ENCODE assay signal across 22 cellular contexts in the genomic region with DNA sequence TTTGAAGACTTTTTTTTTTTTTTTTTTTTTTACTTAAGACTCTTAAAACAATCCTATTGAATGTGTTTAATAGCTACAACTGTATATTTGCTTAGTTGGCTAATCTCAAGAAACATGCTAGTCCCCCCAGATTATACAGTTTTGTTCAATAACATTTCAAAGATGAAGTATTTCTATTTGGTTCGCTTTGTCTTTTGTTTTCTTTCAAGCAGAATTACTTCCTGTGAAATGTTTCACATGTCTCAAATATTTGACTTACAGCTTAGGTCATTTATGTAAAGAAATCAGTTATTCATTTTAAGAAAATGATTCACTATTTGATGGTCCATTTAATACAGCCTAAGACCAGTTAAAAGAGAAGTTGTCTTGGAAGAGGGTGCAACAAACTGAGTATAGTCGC. TPM values are rescaled to one million over a fixed set of nuclear protein-coding genes. Genes with fewer than 3 reads are reported as not detected.
DNase-seq lines count a peak whose midpoint lies in the region; ATAC-seq and TF ChIP-seq lines count a peak whose summit lies in the region.
"Had no signal": no experiment of that assay in that cellular context is flagged by ENCODE, and none has a peak within 500 bp of the region (broad histone marks: within the 10 kb centered on the region; RNA-seq: fewer than 3 reads in every experiment).

No MANE protein-coding gene starts in this region.

- peaks cover 4 to 5% of the 10 kb centered on the region in 2 donors for H3K4me1 Mint-ChIP-seq in natural killer cell
- H3K4me1 Mint-ChIP-seq: activated naive CD4-positive, alpha-beta T cell treated with anti-CD3 and anti-CD28 coated beads, Interleukin-2, amount 50 U/mL, for 24 hours had no signal

- peak overlapping the region; percentile 29 for H3K9ac ChIP-seq in skeletal muscle satellite cell (ENCODE audit: low read depth, low read length)
- H3K9ac ChIP-seq: parathyroid adenoma had no signal

- H3K27me3 ChIP-seq in skeletal muscle satellite cell (ENCODE audit: control insufficient read depth, insufficient read depth, low read length), result no peaks in the 10 kb centered on the region
- H3K27me3 ChIP-seq: right atrium auricular region had no signal

- H3K4me3 Mint-ChIP-seq in natural killer cell, result no peak overlapping the region
- H3K4me3 Mint-ChIP-seq: activated CD8-positive, alpha-beta T cell treated with anti-CD3 and anti-CD28 coated beads for 36 hours; activated naive CD4-positive, alpha-beta T cell treated with anti-CD3 and anti-CD28 coated beads, Interleukin-2, amount 50 U/mL, for 24 hours; CD4-positive, alpha-beta memory T cell; nephron progenitor cell; stimulated activated naive B cell treated with anti-CD40 and anti-IgM and Interleukin-4, amounts not matched to agents 10 μg/mL and 1 μg/mL and 100 μg/mL, for 72 hours; T-helper 17 cell had no signal

- H3K36me3 ChIP-seq in skeletal muscle satellite cell (ENCODE audit: insufficient read depth, low read length), result no peaks in the 10 kb centered on the region
- H3K36me3 ChIP-seq: right atrium auricular region had no signal

- H3K4me3 ChIP-seq in fibroblast of the aortic adventitia (ENCODE audit: low read depth, low read length) (no peak overlapping the region), skeletal muscle satellite cell (ENCODE audit: low read length) (no peak overlapping the region)
- H3K4me3 ChIP-seq: right atrium auricular region had no signal

- peaks cover 13% of the 10 kb centered on the region in 2 donors for H3K27me3 Mint-ChIP-seq in natural killer cell (ENCODE audit: low read depth in 2 of 2)

- TF ChIP-seq CTCF in fibroblast of the aortic adventitia (IDR thresholded peaks at IDR 0.05; ENCODE audit: insufficient read depth, low read length), result no peak
- TF ChIP-seq CTCF in natural killer cell (IDR thresholded peaks at IDR 0.05), result no peak

- H3K4me2 ChIP-seq in skeletal muscle satellite cell (ENCODE audit: low read length), result peak overlapping the region; percentile 10

- H3K9me3 ChIP-seq in skeletal muscle satellite cell (replicated peaks; ENCODE audit: low read length), result no peaks in the 10 kb centered on the region
- H3K9me3 ChIP-seq: right atrium auricular region had no signal

- H3K27ac Mint-ChIP-seq in natural killer cell, result no peak overlapping the region
- H3K27ac Mint-ChIP-seq: activated CD8-positive, alpha-beta T cell treated with anti-CD3 and anti-CD28 coated beads for 36 hours; activated naive CD4-positive, alpha-beta T cell treated with anti-CD3 and anti-CD28 coated beads, Interleukin-2, amount 50 U/mL, for 24 hours; activated T-helper 2 cell treated with anti-CD3 and anti-CD28 coated beads, Interferon-gamma antibody, Interleukin-2, Interleukin-4, amounts not matched to agents 10 μg/mL and 5 μg/mL and 100 μg/mL, durations not matched to agents 14 hours and 24 hours and 36 hours; CD4-positive, alpha-beta memory T cell; nephron progenitor cell; stimulated activated naive B cell treated with anti-CD40 and anti-IgM and Interleukin-4, amounts not matched to agents 10 μg/mL and 1 μg/mL and 100 μg/mL, for 72 hours; T-helper 17 cell had no signal

- peaks cover 50% of the 10 kb centered on the region for H3K4me1 ChIP-seq in skeletal muscle satellite cell (ENCODE audit: control insufficient read depth, insufficient read depth, low read length)
- H3K4me1 ChIP-seq: parathyroid adenoma, right atrium auricular region had no signal

- no peaks in the 10 kb centered on the region for H3K9me3 Mint-ChIP-seq in natural killer cell
- H3K9me3 Mint-ChIP-seq: activated CD8-positive, alpha-beta T cell treated with anti-CD3 and anti-CD28 coated beads for 36 hours; activated naive CD4-positive, alpha-beta T cell treated with anti-CD3 and anti-CD28 coated beads, Interleukin-2, amount 50 U/mL, for 24 hours; activated T-helper 2 cell treated with anti-CD3 and anti-CD28 coated beads, Interferon-gamma antibody, Interleukin-2, Interleukin-4, amounts not matched to agents 10 μg/mL and 5 μg/mL and 100 μg/mL, durations not matched to agents 14 hours and 24 hours and 36 hours; CD4-positive, alpha-beta memory T cell; nephron progenitor cell; stimulated activated naive B cell treated with anti-CD40 and anti-IgM and Interleukin-4, amounts not matched to agents 10 μg/mL and 1 μg/mL and 100 μg/mL, for 72 hours had no signal

- intact Hi-C loops in natural killer cell (cut with micrococcal nuclease), result no loop called here

- H3K36me3 Mint-ChIP-seq in natural killer cell, result no peaks in the 10 kb centered on the region
- H3K36me3 Mint-ChIP-seq: activated naive CD4-positive, alpha-beta T cell treated with anti-CD3 and anti-CD28 coated beads, Interleukin-2, amount 50 U/mL, for 24 hours; CD4-positive, alpha-beta memory T cell; stimulated activated naive B cell treated with anti-CD40 and anti-IgM and Interleukin-4, amounts not matched to agents 10 μg/mL and 1 μg/mL and 100 μg/mL, for 72 hours had no signal

- DNase-seq in DMS53 (lab: John Stamatoyannopoulos, UW) (peak; percentile 32), DMS53 treated with DMSO at 0.1 percent for 48 hours (lab: John Stamatoyannopoulos, UW; ENCODE audit: unreplicated experiment) (no peak), amniotic epithelial cell (ENCODE audit: low read depth) (peak; percentile 18), fibroblast of the aortic adventitia (ENCODE audit: low read depth) (peak; percentile 27), natural killer cell (no peak), NCI-H345 treated with DMSO at 0.1 percent for 48 hours (lab: John Stamatoyannopoulos, UW; ENCODE audit: unreplicated experiment) (no peak), NCI-H69 (lab: John Stamatoyannopoulos, UW) (no peak)
- DNase-seq: 8988T; activated CD8-positive, alpha-beta T cell treated with anti-CD3 and anti-CD28 coated beads for 36 hours; CD4-positive, alpha-beta memory T cell; GOT3; islet precursor cell; NCI-H1092 treated with DMSO at 0.1 percent for 48 hours; NCI-H187 treated with DMSO at 0.1 percent for 48 hours; nephron progenitor cell; stimulated activated naive B cell treated with anti-CD40 and anti-IgM and Interleukin-4, amounts not matched to agents 10 μg/mL and 1 μg/mL and 100 μg/mL, for 72 hours; T-helper 17 cell had no signal

- ATAC-seq in natural killer cell, result no peak
- ATAC-seq: activated CD8-positive, alpha-beta T cell treated with anti-CD3 and anti-CD28 coated beads for 36 hours; stimulated activated naive B cell treated with anti-CD40 and anti-IgM and Interleukin-4, amounts not matched to agents 10 μg/mL and 1 μg/mL and 100 μg/mL, for 72 hours; T-helper 17 cell had no signal

RNA-seq across cellular contexts. Expression of a gene that starts 12.8 kb away (rescaled TPM):
- total RNA-seq in fibroblast of the aortic adventitia (ENCODE audit: low replicate concordance) (332 and 467 TPM in 2 replicates), natural killer cell (not detected)
- 227 and 312 TPM in 2 replicates for total RNA-seq in skeletal muscle satellite cell (2012; rRNA removed)
- total RNA-seq: CD4-positive, alpha-beta memory T cell; T-helper 17 cell had no signal

Comparison
In these comparisons a context has a peak if more than half of its experiments do, and no peak if none do; other contexts are left out.
1. DNase-seq: peak in DMS53 (single experiment), amniotic epithelial cell (single experiment) and fibroblast of the aortic adventitia (single experiment); none in DMS53 treated with DMSO at 0.1 percent for 48 hours (single experiment), natural killer cell (single experiment), NCI-H345 treated with DMSO at 0.1 percent for 48 hours (single experiment) and NCI-H69 (single experiment).
2. RNA of a gene that starts 12.8 kb away (total RNA-seq): 332 to 467 TPM in fibroblast of the aortic adventitia; not detected in natural killer cell; every median in the first group is over 100 times any median in the second.